18 cellular contexts compared by ENCODE assay signal in genomic region chr6:169811072-169811471, GRCh38.
"Had no signal": no experiment of that assay in that cellular context is flagged by ENCODE, and none has a peak within 500 bp of the region (broad histone marks: within the 10 kb centered on the region; RNA-seq: fewer than 3 reads in every experiment).

No MANE protein-coding gene starts in this region.

- H3K9me3 ChIP-seq: gastrocnemius medialis, testis had no signal

- H3K27ac ChIP-seq: gastrocnemius medialis, heart right ventricle, sigmoid colon, stomach, testis had no signal

- ATAC-seq: gastrocnemius medialis; naive thymus-derived CD8-positive, alpha-beta T cell had no signal

- H3K27me3 ChIP-seq: testis had no signal

- H3K36me3 ChIP-seq: gastrocnemius medialis, heart right ventricle, sigmoid colon, stomach had no signal

- DNase-seq: activated CD4-positive, alpha-beta T cell treated with anti-CD3 and anti-CD28 coated beads for 1 hour; activated CD4-positive, alpha-beta T cell treated with anti-CD3 and anti-CD28 coated beads, Interleukin-2, amount 50 U/mL, for 4 hours; activated gamma-delta T cell treated with Interleukin-2 at 50 U/mL for 16 hours; activated naive CD8-positive, alpha-beta T cell treated with anti-CD3 and anti-CD28 coated beads for 36 hours; amygdala; cortex of kidney; effector memory CD4-positive, alpha-beta T cell; gastrocnemius medialis; heart right ventricle; left colon; naive thymus-derived CD8-positive, alpha-beta T cell; sigmoid colon; stimulated activated CD4-positive, alpha-beta T cell treated with anti-CD3 and anti-CD28 coated beads, Interleukin-1b, Interleukin-23, amount 100 ng/mL, for 48 hours; stomach; T-helper 1 cell; testis had no signal

- H3K4me1 ChIP-seq: gastrocnemius medialis, heart right ventricle, sigmoid colon, testis had no signal

- H3K4me3 ChIP-seq: gastrocnemius medialis, heart right ventricle, sigmoid colon, stomach, testis had no signal

- H3K27ac Mint-ChIP-seq: activated naive CD8-positive, alpha-beta T cell treated with anti-CD3 and anti-CD28 coated beads for 36 hours; naive thymus-derived CD8-positive, alpha-beta T cell had no signal

- H3K36me3 Mint-ChIP-seq: activated naive CD8-positive, alpha-beta T cell treated with anti-CD3 and anti-CD28 coated beads for 36 hours had no signal

- H3K4me3 Mint-ChIP-seq: activated naive CD8-positive, alpha-beta T cell treated with anti-CD3 and anti-CD28 coated beads for 36 hours; brain; central memory CD8-positive, alpha-beta T cell had no signal
